1 cellular context compared by ENCODE assay signal in the genomic region with DNA sequence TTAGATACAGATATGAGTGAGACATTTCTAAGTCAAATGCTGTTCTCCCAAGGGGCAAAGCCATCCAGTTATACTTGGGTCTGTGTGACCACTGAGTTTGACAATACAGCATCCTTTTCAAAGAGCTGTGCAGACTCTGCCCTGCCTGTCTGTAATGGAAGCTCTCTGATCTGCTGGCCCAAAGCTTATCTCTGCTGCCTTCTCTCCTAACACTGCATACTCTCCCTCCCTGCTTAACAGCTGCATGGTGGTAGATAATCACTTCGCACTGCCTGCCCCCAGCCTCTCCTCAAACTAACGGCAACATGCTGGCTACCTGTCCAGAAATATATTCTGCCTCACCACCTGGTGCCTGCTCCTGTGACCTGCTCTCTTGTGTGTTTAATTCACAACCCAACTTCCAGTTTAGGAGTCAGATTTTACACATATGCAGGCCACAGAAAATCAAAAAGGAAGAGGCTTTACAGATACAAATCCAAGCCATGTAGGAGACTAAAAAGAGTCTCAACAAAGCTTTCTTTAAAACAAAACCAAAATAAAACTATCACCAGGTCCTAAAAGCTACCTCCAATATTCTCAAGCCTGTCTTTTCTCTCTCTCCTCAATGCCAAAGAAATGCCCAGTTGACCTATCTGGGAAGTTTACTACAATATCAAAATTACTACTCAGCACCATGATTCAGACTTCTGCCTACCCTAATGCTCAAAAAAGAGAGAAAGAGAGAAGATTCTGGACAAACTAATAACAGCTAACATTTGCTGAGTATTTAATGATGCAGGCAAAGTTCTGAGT.
TF ChIP-seq lines count a peak whose summit lies in the region.

No MANE protein-coding gene starts in this region.

TF ChIP-seq in K562, 482 proteins besides CTCF, POLR2A, EP300 and RAD21 (continued from another document and continues in another):
- TF ChIP-seq, protein P1, sequence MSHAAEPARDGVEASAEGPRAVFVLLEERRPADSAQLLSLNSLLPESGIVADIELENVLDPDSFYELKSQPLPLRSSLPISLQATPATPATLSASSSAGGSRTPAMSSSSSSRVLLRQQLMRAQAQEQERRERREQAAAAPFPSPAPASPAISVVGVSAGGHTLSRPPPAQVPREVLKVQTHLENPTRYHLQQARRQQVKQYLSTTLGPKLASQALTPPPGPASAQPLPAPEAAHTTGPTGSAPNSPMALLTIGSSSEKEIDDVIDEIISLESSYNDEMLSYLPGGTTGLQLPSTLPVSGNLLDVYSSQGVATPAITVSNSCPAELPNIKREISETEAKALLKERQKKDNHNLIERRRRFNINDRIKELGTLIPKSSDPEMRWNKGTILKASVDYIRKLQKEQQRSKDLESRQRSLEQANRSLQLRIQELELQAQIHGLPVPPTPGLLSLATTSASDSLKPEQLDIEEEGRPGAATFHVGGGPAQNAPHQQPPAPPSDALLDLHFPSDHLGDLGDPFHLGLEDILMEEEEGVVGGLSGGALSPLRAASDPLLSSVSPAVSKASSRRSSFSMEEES (CRISPR knock-in tag; IDR thresholded peaks at IDR 0.05) = no peak
- TF ChIP-seq, protein P2, sequence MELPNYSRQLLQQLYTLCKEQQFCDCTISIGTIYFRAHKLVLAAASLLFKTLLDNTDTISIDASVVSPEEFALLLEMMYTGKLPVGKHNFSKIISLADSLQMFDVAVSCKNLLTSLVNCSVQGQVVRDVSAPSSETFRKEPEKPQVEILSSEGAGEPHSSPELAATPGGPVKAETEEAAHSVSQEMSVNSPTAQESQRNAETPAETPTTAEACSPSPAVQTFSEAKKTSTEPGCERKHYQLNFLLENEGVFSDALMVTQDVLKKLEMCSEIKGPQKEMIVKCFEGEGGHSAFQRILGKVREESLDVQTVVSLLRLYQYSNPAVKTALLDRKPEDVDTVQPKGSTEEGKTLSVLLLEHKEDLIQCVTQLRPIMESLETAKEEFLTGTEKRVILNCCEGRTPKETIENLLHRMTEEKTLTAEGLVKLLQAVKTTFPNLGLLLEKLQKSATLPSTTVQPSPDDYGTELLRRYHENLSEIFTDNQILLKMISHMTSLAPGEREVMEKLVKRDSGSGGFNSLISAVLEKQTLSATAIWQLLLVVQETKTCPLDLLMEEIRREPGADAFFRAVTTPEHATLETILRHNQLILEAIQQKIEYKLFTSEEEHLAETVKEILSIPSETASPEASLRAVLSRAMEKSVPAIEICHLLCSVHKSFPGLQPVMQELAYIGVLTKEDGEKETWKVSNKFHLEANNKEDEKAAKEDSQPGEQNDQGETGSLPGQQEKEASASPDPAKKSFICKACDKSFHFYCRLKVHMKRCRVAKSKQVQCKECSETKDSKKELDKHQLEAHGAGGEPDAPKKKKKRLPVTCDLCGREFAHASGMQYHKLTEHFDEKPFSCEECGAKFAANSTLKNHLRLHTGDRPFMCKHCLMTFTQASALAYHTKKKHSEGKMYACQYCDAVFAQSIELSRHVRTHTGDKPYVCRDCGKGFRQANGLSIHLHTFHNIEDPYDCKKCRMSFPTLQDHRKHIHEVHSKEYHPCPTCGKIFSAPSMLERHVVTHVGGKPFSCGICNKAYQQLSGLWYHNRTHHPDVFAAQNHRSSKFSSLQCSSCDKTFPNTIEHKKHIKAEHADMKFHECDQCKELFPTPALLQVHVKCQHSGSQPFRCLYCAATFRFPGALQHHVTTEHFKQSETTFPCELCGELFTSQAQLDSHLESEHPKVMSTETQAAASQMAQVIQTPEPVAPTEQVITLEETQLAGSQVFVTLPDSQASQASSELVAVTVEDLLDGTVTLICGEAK (IDR thresholded peaks at IDR 0.05) = peak; percentile 51
- TF ChIP-seq, protein P2 (CRISPR knock-in tag; IDR thresholded peaks at IDR 0.05) = no peak
- TF ChIP-seq, protein P3, sequence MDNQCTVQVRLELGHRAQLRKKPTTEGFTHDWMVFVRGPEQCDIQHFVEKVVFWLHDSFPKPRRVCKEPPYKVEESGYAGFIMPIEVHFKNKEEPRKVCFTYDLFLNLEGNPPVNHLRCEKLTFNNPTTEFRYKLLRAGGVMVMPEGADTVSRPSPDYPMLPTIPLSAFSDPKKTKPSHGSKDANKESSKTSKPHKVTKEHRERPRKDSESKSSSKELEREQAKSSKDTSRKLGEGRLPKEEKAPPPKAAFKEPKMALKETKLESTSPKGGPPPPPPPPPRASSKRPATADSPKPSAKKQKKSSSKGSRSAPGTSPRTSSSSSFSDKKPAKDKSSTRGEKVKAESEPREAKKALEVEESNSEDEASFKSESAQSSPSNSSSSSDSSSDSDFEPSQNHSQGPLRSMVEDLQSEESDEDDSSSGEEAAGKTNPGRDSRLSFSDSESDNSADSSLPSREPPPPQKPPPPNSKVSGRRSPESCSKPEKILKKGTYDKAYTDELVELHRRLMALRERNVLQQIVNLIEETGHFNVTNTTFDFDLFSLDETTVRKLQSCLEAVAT (IDR thresholded peaks at IDR 0.05) = peak; percentile 26 to 63; a peak in 3 of 4 replicates
- TF ChIP-seq PTBP1 (IDR thresholded peaks at IDR 0.05; ENCODE audit: low read depth, low read length) = peak; percentile 77; the same call in 1 of the 2 replicates
- TF ChIP-seq RUNX1 (IDR thresholded peaks at IDR 0.05; ENCODE audit: low read depth) = peak; percentile 87
- TF ChIP-seq HNRNPLL (IDR thresholded peaks at IDR 0.05; ENCODE audit: low read depth, low read length, poor library complexity, severe bottlenecking) = no peak
- TF ChIP-seq HMG20A (CRISPR knock-in tag; conservative IDR thresholded peaks at IDR 0.05) = no peak
- TF ChIP-seq TEAD1 (CRISPR knock-in tag; IDR thresholded peaks at IDR 0.05) = peak in 1 of 2 experiments; percentile 77; a peak in 1 of 4 replicates
- TF ChIP-seq NFYB (IDR thresholded peaks at IDR 0.05; ENCODE audit: extremely low read depth, insufficient read length) = no peak
- no peak for TF ChIP-seq ZNF551 (CRISPR knock-in tag; IDR thresholded peaks at IDR 0.05)
- no peak for TF ChIP-seq POLR2H (tag; IDR thresholded peaks at IDR 0.05; ENCODE audit: low read depth)
- no peak for TF ChIP-seq FOXJ3 (CRISPR knock-in tag; IDR thresholded peaks at IDR 0.05)
- TF ChIP-seq SP2 (IDR thresholded peaks at IDR 0.05; ENCODE audit: extremely low read depth, low read depth, low read length, poor library complexity, severe bottlenecking) = no peak
- TF ChIP-seq, protein P4, sequence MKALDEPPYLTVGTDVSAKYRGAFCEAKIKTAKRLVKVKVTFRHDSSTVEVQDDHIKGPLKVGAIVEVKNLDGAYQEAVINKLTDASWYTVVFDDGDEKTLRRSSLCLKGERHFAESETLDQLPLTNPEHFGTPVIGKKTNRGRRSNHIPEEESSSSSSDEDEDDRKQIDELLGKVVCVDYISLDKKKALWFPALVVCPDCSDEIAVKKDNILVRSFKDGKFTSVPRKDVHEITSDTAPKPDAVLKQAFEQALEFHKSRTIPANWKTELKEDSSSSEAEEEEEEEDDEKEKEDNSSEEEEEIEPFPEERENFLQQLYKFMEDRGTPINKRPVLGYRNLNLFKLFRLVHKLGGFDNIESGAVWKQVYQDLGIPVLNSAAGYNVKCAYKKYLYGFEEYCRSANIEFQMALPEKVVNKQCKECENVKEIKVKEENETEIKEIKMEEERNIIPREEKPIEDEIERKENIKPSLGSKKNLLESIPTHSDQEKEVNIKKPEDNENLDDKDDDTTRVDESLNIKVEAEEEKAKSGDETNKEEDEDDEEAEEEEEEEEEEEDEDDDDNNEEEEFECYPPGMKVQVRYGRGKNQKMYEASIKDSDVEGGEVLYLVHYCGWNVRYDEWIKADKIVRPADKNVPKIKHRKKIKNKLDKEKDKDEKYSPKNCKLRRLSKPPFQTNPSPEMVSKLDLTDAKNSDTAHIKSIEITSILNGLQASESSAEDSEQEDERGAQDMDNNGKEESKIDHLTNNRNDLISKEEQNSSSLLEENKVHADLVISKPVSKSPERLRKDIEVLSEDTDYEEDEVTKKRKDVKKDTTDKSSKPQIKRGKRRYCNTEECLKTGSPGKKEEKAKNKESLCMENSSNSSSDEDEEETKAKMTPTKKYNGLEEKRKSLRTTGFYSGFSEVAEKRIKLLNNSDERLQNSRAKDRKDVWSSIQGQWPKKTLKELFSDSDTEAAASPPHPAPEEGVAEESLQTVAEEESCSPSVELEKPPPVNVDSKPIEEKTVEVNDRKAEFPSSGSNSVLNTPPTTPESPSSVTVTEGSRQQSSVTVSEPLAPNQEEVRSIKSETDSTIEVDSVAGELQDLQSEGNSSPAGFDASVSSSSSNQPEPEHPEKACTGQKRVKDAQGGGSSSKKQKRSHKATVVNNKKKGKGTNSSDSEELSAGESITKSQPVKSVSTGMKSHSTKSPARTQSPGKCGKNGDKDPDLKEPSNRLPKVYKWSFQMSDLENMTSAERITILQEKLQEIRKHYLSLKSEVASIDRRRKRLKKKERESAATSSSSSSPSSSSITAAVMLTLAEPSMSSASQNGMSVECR (CRISPR knock-in tag; IDR thresholded peaks at IDR 0.05) = no peak
- no peak for TF ChIP-seq CHD4 (IDR thresholded peaks at IDR 0.05; ENCODE audit: insufficient read depth, insufficient replicate concordance, low read depth, low read length, poor library complexity, severe bottlenecking)
- no peak for TF ChIP-seq ZNF76 (CRISPR knock-in tag; IDR thresholded peaks at IDR 0.05; ENCODE audit: borderline replicate concordance)
- TF ChIP-seq ZNF778 (CRISPR knock-in tag; IDR thresholded peaks at IDR 0.05) = no peak
- no peak for TF ChIP-seq MAFF (IDR thresholded peaks at IDR 0.05; ENCODE audit: low read length)
- TF ChIP-seq, protein P5, sequence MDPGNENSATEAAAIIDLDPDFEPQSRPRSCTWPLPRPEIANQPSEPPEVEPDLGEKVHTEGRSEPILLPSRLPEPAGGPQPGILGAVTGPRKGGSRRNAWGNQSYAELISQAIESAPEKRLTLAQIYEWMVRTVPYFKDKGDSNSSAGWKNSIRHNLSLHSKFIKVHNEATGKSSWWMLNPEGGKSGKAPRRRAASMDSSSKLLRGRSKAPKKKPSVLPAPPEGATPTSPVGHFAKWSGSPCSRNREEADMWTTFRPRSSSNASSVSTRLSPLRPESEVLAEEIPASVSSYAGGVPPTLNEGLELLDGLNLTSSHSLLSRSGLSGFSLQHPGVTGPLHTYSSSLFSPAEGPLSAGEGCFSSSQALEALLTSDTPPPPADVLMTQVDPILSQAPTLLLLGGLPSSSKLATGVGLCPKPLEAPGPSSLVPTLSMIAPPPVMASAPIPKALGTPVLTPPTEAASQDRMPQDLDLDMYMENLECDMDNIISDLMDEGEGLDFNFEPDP (CRISPR knock-in tag; IDR thresholded peaks at IDR 0.05) = no peak
- TF ChIP-seq SMC3 (conservative IDR thresholded peaks at IDR 0.05; ENCODE audit: insufficient read depth, low read depth, low read length) = no peak
- no peak for TF ChIP-seq RBM17 (IDR thresholded peaks at IDR 0.05; ENCODE audit: borderline replicate concordance, low read depth, low read length)
- TF ChIP-seq SAFB (IDR thresholded peaks at IDR 0.05; ENCODE audit: borderline replicate concordance, low read depth, low read length) = no peak
- TF ChIP-seq MCM2 (IDR thresholded peaks at IDR 0.05; ENCODE audit: low read depth) = no peak
- TF ChIP-seq BMI1 (IDR thresholded peaks at IDR 0.05; ENCODE audit: low read length) = no peak
- TF ChIP-seq BRF1 (IDR thresholded peaks at IDR 0.05; ENCODE audit: borderline replicate concordance, extremely low read depth, insufficient read length) = no peak
- TF ChIP-seq ZNF699 (CRISPR knock-in tag; IDR thresholded peaks at IDR 0.05; ENCODE audit: insufficient replicate concordance) = no peak
- TF ChIP-seq ZNF239 (CRISPR knock-in tag; IDR thresholded peaks at IDR 0.05) = no peak
- TF ChIP-seq ZNF444 (CRISPR knock-in tag; IDR thresholded peaks at IDR 0.05) = no peak
- no peak; the same call in 1 of the 2 replicates for TF ChIP-seq NCOA6 (IDR thresholded peaks at IDR 0.05)
- TF ChIP-seq TBL1XR1 (IDR thresholded peaks at IDR 0.05; ENCODE audit: low read length in 2 of 2) = peak; percentile 78 to 86
- TF ChIP-seq, protein P6, sequence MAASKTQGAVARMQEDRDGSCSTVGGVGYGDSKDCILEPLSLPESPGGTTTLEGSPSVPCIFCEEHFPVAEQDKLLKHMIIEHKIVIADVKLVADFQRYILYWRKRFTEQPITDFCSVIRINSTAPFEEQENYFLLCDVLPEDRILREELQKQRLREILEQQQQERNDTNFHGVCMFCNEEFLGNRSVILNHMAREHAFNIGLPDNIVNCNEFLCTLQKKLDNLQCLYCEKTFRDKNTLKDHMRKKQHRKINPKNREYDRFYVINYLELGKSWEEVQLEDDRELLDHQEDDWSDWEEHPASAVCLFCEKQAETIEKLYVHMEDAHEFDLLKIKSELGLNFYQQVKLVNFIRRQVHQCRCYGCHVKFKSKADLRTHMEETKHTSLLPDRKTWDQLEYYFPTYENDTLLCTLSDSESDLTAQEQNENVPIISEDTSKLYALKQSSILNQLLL (CRISPR knock-in tag; IDR thresholded peaks at IDR 0.05; ENCODE audit: borderline replicate concordance) = no peak
- TF ChIP-seq EGR1 (conservative IDR thresholded peaks at IDR 0.05) = no peak
- no peak for TF ChIP-seq RBM34 (IDR thresholded peaks at IDR 0.05; ENCODE audit: borderline replicate concordance, insufficient read depth, low read length)
- TF ChIP-seq HMG20B (CRISPR knock-in tag; IDR thresholded peaks at IDR 0.05) = no peak
- TF ChIP-seq OTX1 (CRISPR knock-in tag; IDR thresholded peaks at IDR 0.05) = no peak
- TF ChIP-seq ZNF165 (CRISPR knock-in tag; IDR thresholded peaks at IDR 0.05; ENCODE audit: borderline replicate concordance) = no peak
- TF ChIP-seq ZNF584 (CRISPR knock-in tag; IDR thresholded peaks at IDR 0.05; ENCODE audit: low read depth) = no peak
- TF ChIP-seq BDP1 (IDR thresholded peaks at IDR 0.05; ENCODE audit: insufficient read depth, insufficient read length) = no peak
- TF ChIP-seq POLR3G (IDR thresholded peaks at IDR 0.05; ENCODE audit: extremely low read depth, insufficient read length, insufficient replicate concordance) = no peak
- TF ChIP-seq SAP30 (IDR thresholded peaks at IDR 0.05; ENCODE audit: borderline replicate concordance, insufficient read depth, low read depth, low read length, poor library complexity, severe bottlenecking) = no peak
- TF ChIP-seq TCF7L2 (IDR thresholded peaks at IDR 0.05; ENCODE audit: low read depth, low read length) = no peak
